ENCODE assay signal across 1 cellular context in the genomic region with DNA sequence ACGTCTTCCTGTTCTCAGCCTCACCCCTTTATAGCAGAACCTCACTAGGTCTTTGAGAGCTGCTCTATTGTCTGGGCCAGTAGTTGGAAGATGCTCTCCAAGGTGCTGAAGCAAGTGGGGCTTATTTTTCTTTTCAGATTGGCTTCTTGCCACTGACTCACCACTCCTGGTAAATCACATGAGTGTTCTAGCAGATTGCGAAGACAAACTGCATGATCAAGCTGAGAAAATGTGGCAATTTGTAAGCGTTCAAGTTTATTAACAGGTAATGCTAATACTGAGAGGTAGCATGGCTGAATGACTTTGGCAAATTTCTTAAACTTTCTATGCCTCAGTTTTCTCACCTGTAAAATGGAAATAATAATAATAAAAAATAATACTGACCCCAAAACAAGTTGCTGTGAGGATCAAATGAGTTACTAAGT.
TF ChIP-seq lines count a peak whose summit lies in the region.

No MANE protein-coding gene starts in this region.

TF ChIP-seq in HepG2, 621 proteins besides CTCF, POLR2A, EP300 and RAD21 (continued from another document and continues in another):
- TF ChIP-seq ZNF407 (CRISPR knock-in tag; IDR thresholded peaks at IDR 0.05; ENCODE audit: not compliant biosample characterization) (no peak), DR1 (CRISPR knock-in tag; IDR thresholded peaks at IDR 0.05) (no peak), FOSL2 (CRISPR knock-in tag; IDR thresholded peaks at IDR 0.05) (peak; percentile 43), ZNF605 (CRISPR knock-in tag; IDR thresholded peaks at IDR 0.05) (no peak), PHF21A (CRISPR knock-in tag; IDR thresholded peaks at IDR 0.05) (no peak), ZNF546 (CRISPR knock-in tag; conservative IDR thresholded peaks at IDR 0.05) (no peak), MIXL1 (CRISPR knock-in tag; IDR thresholded peaks at IDR 0.05) (no peak), HOXA5 (CRISPR knock-in tag; IDR thresholded peaks at IDR 0.05) (no peak), BRD4 (CRISPR knock-in tag; IDR thresholded peaks at IDR 0.05) (no peak), HOXA7 (CRISPR knock-in tag; IDR thresholded peaks at IDR 0.05) (no peak), LCORL (IDR thresholded peaks at IDR 0.05) (no peak), LCORL (CRISPR knock-in tag; IDR thresholded peaks at IDR 0.05) (no peak), FOXJ3 (CRISPR knock-in tag; IDR thresholded peaks at IDR 0.05; ENCODE audit: borderline replicate concordance) (no peak), ZNF75D (CRISPR knock-in tag; IDR thresholded peaks at IDR 0.05; ENCODE audit: borderline replicate concordance) (no peak), SRF (IDR thresholded peaks at IDR 0.05; ENCODE audit: low read depth, low read length) (no peak), ZNF121 (CRISPR knock-in tag; IDR thresholded peaks at IDR 0.05) (no peak), RARG (CRISPR knock-in tag; IDR thresholded peaks at IDR 0.05; ENCODE audit: low read depth) (no peak), ZNF570 (CRISPR knock-in tag; IDR thresholded peaks at IDR 0.05; ENCODE audit: borderline replicate concordance) (no peak), ISX (CRISPR knock-in tag; conservative IDR thresholded peaks at IDR 0.05) (no peak), SALL1 (CRISPR knock-in tag; IDR thresholded peaks at IDR 0.05) (peak; percentile 14; the same call in 1 of the 2 replicates), RBM22 (optimal IDR thresholded peaks at IDR 0.05; ENCODE audit: low read length) (no peak), ELF4 (CRISPR knock-in tag; IDR thresholded peaks at IDR 0.05; ENCODE audit: borderline replicate concordance) (no peak), ZSCAN30 (CRISPR knock-in tag; IDR thresholded peaks at IDR 0.05) (no peak), ZNF280B (CRISPR knock-in tag; IDR thresholded peaks at IDR 0.05; ENCODE audit: borderline replicate concordance) (no peak), SNRNP70 (IDR thresholded peaks at IDR 0.05; ENCODE audit: low read depth, low read length) (no peak), ZNF619 (CRISPR knock-in tag; IDR thresholded peaks at IDR 0.05) (no peak), SOX6 (IDR thresholded peaks at IDR 0.05) (no peak), SOX6 (CRISPR knock-in tag; IDR thresholded peaks at IDR 0.05) (no peak), ZFP82 (CRISPR knock-in tag; IDR thresholded peaks at IDR 0.05; ENCODE audit: borderline replicate concordance) (no peak), ISL2 (CRISPR knock-in tag; IDR thresholded peaks at IDR 0.05) (0 out of 2 replicates have a peak, but pooled peaks have one; percentile 27), ARHGAP35 (CRISPR knock-in tag; IDR thresholded peaks at IDR 0.05; ENCODE audit: borderline replicate concordance) (0 out of 2 replicates have a peak, but pooled peaks have one; percentile 29), MIER2 (CRISPR knock-in tag; IDR thresholded peaks at IDR 0.05) (peak; percentile 98), HNF1B (CRISPR knock-in tag; IDR thresholded peaks at IDR 0.05) (no peak), SP140L (CRISPR knock-in tag; IDR thresholded peaks at IDR 0.05; ENCODE audit: borderline replicate concordance) (no peak), ZFP36L1 (CRISPR knock-in tag; IDR thresholded peaks at IDR 0.05) (no peak)
- TF ChIP-seq, protein P1, sequence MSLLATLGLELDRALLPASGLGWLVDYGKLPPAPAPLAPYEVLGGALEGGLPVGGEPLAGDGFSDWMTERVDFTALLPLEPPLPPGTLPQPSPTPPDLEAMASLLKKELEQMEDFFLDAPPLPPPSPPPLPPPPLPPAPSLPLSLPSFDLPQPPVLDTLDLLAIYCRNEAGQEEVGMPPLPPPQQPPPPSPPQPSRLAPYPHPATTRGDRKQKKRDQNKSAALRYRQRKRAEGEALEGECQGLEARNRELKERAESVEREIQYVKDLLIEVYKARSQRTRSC (CRISPR knock-in tag; IDR thresholded peaks at IDR 0.05; ENCODE audit: low read depth), result no peak
- TF ChIP-seq, protein P2, sequence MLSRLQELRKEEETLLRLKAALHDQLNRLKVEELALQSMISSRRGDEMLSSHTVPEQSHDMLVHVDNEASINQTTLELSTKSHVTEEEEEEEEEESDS (CRISPR knock-in tag; IDR thresholded peaks at IDR 0.05; ENCODE audit: borderline replicate concordance), result 0 out of 2 replicates have a peak, but pooled peaks have one; percentile 37
- TF ChIP-seq, protein P3, sequence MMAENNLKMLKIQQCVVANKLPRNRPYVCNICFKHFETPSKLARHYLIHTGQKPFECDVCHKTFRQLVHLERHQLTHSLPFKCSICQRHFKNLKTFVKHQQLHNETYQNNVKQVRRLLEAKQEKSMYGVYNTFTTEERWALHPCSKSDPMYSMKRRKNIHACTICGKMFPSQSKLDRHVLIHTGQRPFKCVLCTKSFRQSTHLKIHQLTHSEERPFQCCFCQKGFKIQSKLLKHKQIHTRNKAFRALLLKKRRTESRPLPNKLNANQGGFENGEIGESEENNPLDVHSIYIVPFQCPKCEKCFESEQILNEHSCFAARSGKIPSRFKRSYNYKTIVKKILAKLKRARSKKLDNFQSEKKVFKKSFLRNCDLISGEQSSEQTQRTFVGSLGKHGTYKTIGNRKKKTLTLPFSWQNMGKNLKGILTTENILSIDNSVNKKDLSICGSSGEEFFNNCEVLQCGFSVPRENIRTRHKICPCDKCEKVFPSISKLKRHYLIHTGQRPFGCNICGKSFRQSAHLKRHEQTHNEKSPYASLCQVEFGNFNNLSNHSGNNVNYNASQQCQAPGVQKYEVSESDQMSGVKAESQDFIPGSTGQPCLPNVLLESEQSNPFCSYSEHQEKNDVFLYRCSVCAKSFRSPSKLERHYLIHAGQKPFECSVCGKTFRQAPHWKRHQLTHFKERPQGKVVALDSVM (CRISPR knock-in tag; IDR thresholded peaks at IDR 0.05), result no peak
- TF ChIP-seq, protein P4, sequence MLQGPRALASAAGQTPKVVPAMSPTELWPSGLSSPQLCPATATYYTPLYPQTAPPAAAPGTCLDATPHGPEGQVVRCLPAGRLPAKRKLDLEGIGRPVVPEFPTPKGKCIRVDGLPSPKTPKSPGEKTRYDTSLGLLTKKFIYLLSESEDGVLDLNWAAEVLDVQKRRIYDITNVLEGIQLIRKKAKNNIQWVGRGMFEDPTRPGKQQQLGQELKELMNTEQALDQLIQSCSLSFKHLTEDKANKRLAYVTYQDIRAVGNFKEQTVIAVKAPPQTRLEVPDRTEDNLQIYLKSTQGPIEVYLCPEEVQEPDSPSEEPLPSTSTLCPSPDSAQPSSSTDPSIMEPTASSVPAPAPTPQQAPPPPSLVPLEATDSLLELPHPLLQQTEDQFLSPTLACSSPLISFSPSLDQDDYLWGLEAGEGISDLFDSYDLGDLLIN (CRISPR knock-in tag; IDR thresholded peaks at IDR 0.05; ENCODE audit: borderline replicate concordance), result no peak
- TF ChIP-seq, protein P5, sequence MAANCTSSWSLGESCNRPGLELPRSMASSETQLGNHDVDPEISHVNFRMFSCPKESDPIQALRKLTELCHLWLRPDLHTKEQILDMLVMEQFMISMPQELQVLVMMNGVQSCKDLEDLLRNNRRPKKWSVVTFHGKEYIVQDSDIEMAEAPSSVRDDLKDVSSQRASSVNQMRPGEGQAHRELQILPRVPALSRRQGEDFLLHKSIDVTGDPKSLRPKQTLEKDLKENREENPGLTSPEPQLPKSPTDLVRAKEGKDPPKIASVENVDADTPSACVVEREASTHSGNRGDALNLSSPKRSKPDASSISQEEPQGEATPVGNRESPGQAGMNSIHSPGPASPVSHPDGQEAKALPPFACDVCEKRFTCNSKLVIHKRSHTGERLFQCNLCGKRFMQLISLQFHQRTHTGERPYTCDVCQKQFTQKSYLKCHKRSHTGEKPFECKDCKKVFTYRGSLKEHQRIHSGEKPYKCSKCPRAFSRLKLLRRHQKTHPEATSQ (CRISPR knock-in tag; IDR thresholded peaks at IDR 0.05; ENCODE audit: borderline replicate concordance), result no peak
- TF ChIP-seq, protein P6, sequence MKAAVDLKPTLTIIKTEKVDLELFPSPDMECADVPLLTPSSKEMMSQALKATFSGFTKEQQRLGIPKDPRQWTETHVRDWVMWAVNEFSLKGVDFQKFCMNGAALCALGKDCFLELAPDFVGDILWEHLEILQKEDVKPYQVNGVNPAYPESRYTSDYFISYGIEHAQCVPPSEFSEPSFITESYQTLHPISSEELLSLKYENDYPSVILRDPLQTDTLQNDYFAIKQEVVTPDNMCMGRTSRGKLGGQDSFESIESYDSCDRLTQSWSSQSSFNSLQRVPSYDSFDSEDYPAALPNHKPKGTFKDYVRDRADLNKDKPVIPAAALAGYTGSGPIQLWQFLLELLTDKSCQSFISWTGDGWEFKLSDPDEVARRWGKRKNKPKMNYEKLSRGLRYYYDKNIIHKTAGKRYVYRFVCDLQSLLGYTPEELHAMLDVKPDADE (CRISPR knock-in tag; IDR thresholded peaks at IDR 0.05), result no peak
- TF ChIP-seq, protein P7, sequence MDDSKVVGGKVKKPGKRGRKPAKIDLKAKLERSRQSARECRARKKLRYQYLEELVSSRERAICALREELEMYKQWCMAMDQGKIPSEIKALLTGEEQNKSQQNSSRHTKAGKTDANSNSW (CRISPR knock-in tag; IDR thresholded peaks at IDR 0.05; ENCODE audit: borderline replicate concordance), result no peak
- TF ChIP-seq, protein P8, sequence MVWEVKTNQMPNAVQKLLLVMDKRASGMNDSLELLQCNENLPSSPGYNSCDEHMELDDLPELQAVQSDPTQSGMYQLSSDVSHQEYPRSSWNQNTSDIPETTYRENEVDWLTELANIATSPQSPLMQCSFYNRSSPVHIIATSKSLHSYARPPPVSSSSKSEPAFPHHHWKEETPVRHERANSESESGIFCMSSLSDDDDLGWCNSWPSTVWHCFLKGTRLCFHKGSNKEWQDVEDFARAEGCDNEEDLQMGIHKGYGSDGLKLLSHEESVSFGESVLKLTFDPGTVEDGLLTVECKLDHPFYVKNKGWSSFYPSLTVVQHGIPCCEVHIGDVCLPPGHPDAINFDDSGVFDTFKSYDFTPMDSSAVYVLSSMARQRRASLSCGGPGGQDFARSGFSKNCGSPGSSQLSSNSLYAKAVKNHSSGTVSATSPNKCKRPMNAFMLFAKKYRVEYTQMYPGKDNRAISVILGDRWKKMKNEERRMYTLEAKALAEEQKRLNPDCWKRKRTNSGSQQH (CRISPR knock-in tag; IDR thresholded peaks at IDR 0.05; ENCODE audit: low read depth), result no peak
